15 cellular contexts compared by ENCODE assay signal in genomic region chr15:41567870-41568269, GRCh38. TPM values are rescaled to one million over a fixed set of nuclear protein-coding genes. Genes with fewer than 3 reads are reported as not detected.
DNase-seq lines count a peak whose midpoint lies in the region; ATAC-seq, FAIRE-seq and TF ChIP-seq lines count a peak whose summit lies in the region.
"Had no signal": no experiment of that assay in that cellular context is flagged by ENCODE, and none has a peak within 500 bp of the region (broad histone marks: within the 10 kb centered on the region; RNA-seq: fewer than 3 reads in every experiment).

No MANE protein-coding gene starts in this region.

- no peaks in the 10 kb centered on the region for H3K79me2 ChIP-seq in astrocyte (ENCODE audit: insufficient read depth, low read length)

- H2AFZ ChIP-seq in astrocyte (ENCODE audit: low read depth, low read length): no peak overlapping the region

- no peaks in the 10 kb centered on the region for H3K27me3 Mint-ChIP-seq in astrocyte (ENCODE audit: low read depth, unreplicated experiment)
- peaks cover 0 to 6% of the 10 kb centered on the region in 2 donors for H3K27me3 Mint-ChIP-seq in effector memory CD8-positive, alpha-beta T cell

- H3K4me3 ChIP-seq in HEK293 (ENCODE audit: low read depth, low read length): no peak overlapping the region
- H3K4me3 ChIP-seq in astrocyte (ENCODE audit: insufficient read depth, low read depth, low read length): no peak overlapping the region
- no peak overlapping the region for H3K4me3 ChIP-seq in lower lobe of right lung

- H3K9me3 Mint-ChIP-seq in astrocyte (ENCODE audit: unreplicated experiment): no peaks in the 10 kb centered on the region
- H3K9me3 Mint-ChIP-seq in effector memory CD8-positive, alpha-beta T cell: no peaks in the 10 kb centered on the region
- H3K9me3 Mint-ChIP-seq: activated CD4-positive, alpha-beta T cell treated with anti-CD3 and anti-CD28 coated beads, Interleukin-2, amount 10 ng/mL, durations not matched to agents 24 days and 14 days; activated T-cell treated with anti-CD3 and anti-CD28 coated beads, Interleukin-2, amount 50 U/mL, for 72 hours; natural killer cell; T-helper 2 cell treated with Interferon-gamma antibody and Interleukin-4, amounts not matched to agents 5 μg/mL and 100 μg/mL, for 36 hours had no signal

- no peak overlapping the region for H3K27ac ChIP-seq in HEK293 (ENCODE audit: extremely low read depth, low read depth, low read length)
- H3K27ac ChIP-seq in astrocyte (ENCODE audit: low read depth, low read length): no peak overlapping the region
- peak overlapping the region; percentile 4 for H3K27ac ChIP-seq in lower lobe of right lung

- H3K4me2 ChIP-seq in astrocyte (ENCODE audit: low read length): no peak overlapping the region

- H3K9me3 ChIP-seq in HEK293 (ENCODE audit: control insufficient read depth, insufficient read depth, low read depth, low read length) (no peaks in the 10 kb centered on the region), astrocyte (ENCODE audit: insufficient read depth, low read depth, low read length) (no peaks in the 10 kb centered on the region), lower lobe of right lung (no peaks in the 10 kb centered on the region)

- FAIRE-seq in astrocyte (lab: Jason Lieb, UNC): no peak

- H4K20me1 ChIP-seq in astrocyte (ENCODE audit: insufficient read depth, low read length): no peaks in the 10 kb centered on the region

- H3K36me3 ChIP-seq in HEK293 (ENCODE audit: control insufficient read depth in 2 of 2, insufficient read depth in 1 of 2, low read length in 2 of 2) (peaks cover 0 to 43% of the 10 kb centered on the region in 2 experiments; a peak in 1 of 3 replicates), astrocyte (ENCODE audit: insufficient read depth, low read length) (no peaks in the 10 kb centered on the region), lower lobe of right lung (peaks cover 32% of the 10 kb centered on the region)

- H3K27me3 ChIP-seq in astrocyte (ENCODE audit: insufficient read depth, low read length) (no peaks in the 10 kb centered on the region), lower lobe of right lung (ENCODE audit: low read depth) (no peaks in the 10 kb centered on the region)

- H3K4me1 ChIP-seq in HEK293 (ENCODE audit: control insufficient read depth, insufficient read depth, low read length) (peaks cover 3% of the 10 kb centered on the region), astrocyte (ENCODE audit: insufficient read depth, low read length) (peaks cover 11% of the 10 kb centered on the region), lower lobe of right lung (peaks cover 18% of the 10 kb centered on the region)

- H3K27ac Mint-ChIP-seq in astrocyte (ENCODE audit: unreplicated experiment): peak overlapping the region; percentile 47
- H3K27ac Mint-ChIP-seq in effector memory CD8-positive, alpha-beta T cell: no peak overlapping the region
- H3K27ac Mint-ChIP-seq: activated CD4-positive, alpha-beta T cell treated with anti-CD3 and anti-CD28 coated beads, Interleukin-2, amount 10 ng/mL, durations not matched to agents 24 days and 14 days; activated T-cell treated with anti-CD3 and anti-CD28 coated beads, Interleukin-2, amount 50 U/mL, for 72 hours; natural killer cell; T-helper 2 cell treated with Interferon-gamma antibody and Interleukin-4, amounts not matched to agents 5 μg/mL and 100 μg/mL, for 36 hours had no signal

- peaks cover 46% of the 10 kb centered on the region for H3K4me1 Mint-ChIP-seq in astrocyte (ENCODE audit: low read depth, unreplicated experiment)
- H3K4me1 Mint-ChIP-seq in effector memory CD8-positive, alpha-beta T cell (ENCODE audit: low read depth in 2 of 2): peaks cover 0 to 2% of the 10 kb centered on the region in 2 donors
- H3K4me1 Mint-ChIP-seq: activated CD4-positive, alpha-beta T cell treated with anti-CD3 and anti-CD28 coated beads, Interleukin-2, amount 10 ng/mL, durations not matched to agents 24 days and 14 days; natural killer cell had no signal

- ATAC-seq in lower lobe of right lung (no peak), sciatic nerve (peak; percentile 29), GM18867 (IDR thresholded peaks at IDR 0.05; ENCODE audit: unreplicated experiment) (no peak)
- ATAC-seq in effector memory CD8-positive, alpha-beta T cell (replicated peaks): no peak
- ATAC-seq: activated T-cell treated with anti-CD3 and anti-CD28 coated beads, Interleukin-2, amount 50 U/mL, for 72 hours; natural killer cell had no signal

- POLR2A ChIA-PET in HEK293 (lab: Yijun Ruan, JAX): interaction anchor here (1.2 kb wide), 1 partner anchor 10 kb away, joined by 6 read pairs; the partner anchor contains the start of gene TYRO3

- TF ChIP-seq CTCF in HEK293 (tag by site-specific recombination; IDR thresholded peaks at IDR 0.05) (no peak), astrocyte (IDR thresholded peaks at IDR 0.05; ENCODE audit: insufficient read depth, low read depth, low read length) (no peak), lower lobe of right lung (IDR thresholded peaks at IDR 0.05) (no peak)

- no peak overlapping the region for H3K4me3 Mint-ChIP-seq in astrocyte (ENCODE audit: unreplicated experiment)
- no peak overlapping the region for H3K4me3 Mint-ChIP-seq in effector memory CD8-positive, alpha-beta T cell
- H3K4me3 Mint-ChIP-seq: activated CD4-positive, alpha-beta T cell treated with anti-CD3 and anti-CD28 coated beads, Interleukin-2, amount 10 ng/mL, durations not matched to agents 24 days and 14 days; activated T-cell treated with anti-CD3 and anti-CD28 coated beads, Interleukin-2, amount 50 U/mL, for 72 hours; natural killer cell; T-helper 2 cell treated with Interferon-gamma antibody and Interleukin-4, amounts not matched to agents 5 μg/mL and 100 μg/mL, for 36 hours had no signal

- CTCF ChIA-PET in HEK293 (lab: Yijun Ruan, JAX): interaction anchor here (1.0 to 1.1 kb wide), 2 partner anchors 10 to 102 kb away, joined by 3 to 4 read pairs; no protein-coding TSS in a partner anchor

- peaks cover 18% of the 10 kb centered on the region for H3K36me3 Mint-ChIP-seq in astrocyte (ENCODE audit: low read depth, unreplicated experiment)
- H3K36me3 Mint-ChIP-seq in effector memory CD8-positive, alpha-beta T cell (ENCODE audit: insufficient read depth): no peaks in the 10 kb centered on the region
- H3K36me3 Mint-ChIP-seq: natural killer cell had no signal

- intact Hi-C loops in lower lobe of right lung (cut with DNase I) (no loop called here), sciatic nerve (cut with DNase I) (loop anchor here (10.0 kb wide), 1 partner anchor 247 kb away; no protein-coding TSS in a partner anchor)

- H3K9ac ChIP-seq in astrocyte (ENCODE audit: low read length): no peak overlapping the region

- no peak for DNase-seq in astrocyte (ENCODE audit: low read depth)
- DNase-seq in lower lobe of right lung: no peak
- no peak for DNase-seq in sciatic nerve (ENCODE audit: low spot score)
- DNase-seq in effector memory CD8-positive, alpha-beta T cell: no peak
- no peak for DNase-seq in NCI-H69 (lab: John Stamatoyannopoulos, UW)
- DNase-seq: activated CD4-positive, alpha-beta T cell treated with anti-CD3 and anti-CD28 coated beads, Interleukin-2, amount 10 ng/mL, durations not matched to agents 24 days and 14 days; activated T-cell treated with anti-CD3 and anti-CD28 coated beads, Interleukin-2, amount 50 U/mL, for 72 hours; AML-193; erythroblast; natural killer cell; SHP77 treated with DMSO at 0.1 percent for 48 hours; stimulated activated CD4-positive, alpha-beta T cell treated with anti-CD3 and anti-CD28 coated beads, Interleukin-4, amount 100 ng/mL, for 1 hour had no signal

TF ChIP-seq in HEK293, 187 proteins besides CTCF, POLR2A, EP300 and RAD21:
- no peak for TF ChIP-seq ZNF2 (tag by site-specific recombination; IDR thresholded peaks at IDR 0.05)
- peak; percentile 37; the same call in 1 of the 2 replicates for TF ChIP-seq ZNF341 (tag by site-specific recombination; IDR thresholded peaks at IDR 0.05; ENCODE audit: low read depth)
TF ChIP-seq in HEK293: peak in this region for 1.

RNA-seq across cellular contexts. Expression of gene TYRO3, which starts 8.9 kb away (rescaled TPM):
- total RNA-seq in astrocyte (28.5 and 34.0 TPM in 2 replicates), lower lobe of right lung (17.3 TPM), sciatic nerve (36.9 TPM)

RNA-seq across cellular contexts. Expression of gene RPAP1, which starts 23.8 kb away (rescaled TPM):
- total RNA-seq in astrocyte (35.9 and 39.1 TPM in 2 replicates), lower lobe of right lung (28.5 TPM), sciatic nerve (30.0 TPM)

RNA-seq across cellular contexts. Expression of gene LTK, which starts 54.2 kb away (rescaled TPM):
- total RNA-seq in astrocyte (0.14 TPM in 1 of 2 replicates, not detected in the other), lower lobe of right lung (25.9 TPM), sciatic nerve (1.1 TPM)
- total RNA-seq: activated CD4-positive, alpha-beta T cell treated with anti-CD3 and anti-CD28 coated beads, Interleukin-2, amount 10 ng/mL, durations not matched to agents 24 days and 14 days had no signal

Comparison
In these comparisons a context has a peak if more than half of its experiments do, and no peak if none do; other contexts are left out.
1. RNA of gene LTK, which starts 54.2 kb away (total RNA-seq): 25.9 TPM in lower lobe of right lung (single experiment); 1.1 TPM in sciatic nerve (single experiment) and 0.14 TPM in astrocyte; every median in the first group is over 10 times any median in the second.